ENCODE assay signal across 8 cellular contexts in the genomic region with DNA sequence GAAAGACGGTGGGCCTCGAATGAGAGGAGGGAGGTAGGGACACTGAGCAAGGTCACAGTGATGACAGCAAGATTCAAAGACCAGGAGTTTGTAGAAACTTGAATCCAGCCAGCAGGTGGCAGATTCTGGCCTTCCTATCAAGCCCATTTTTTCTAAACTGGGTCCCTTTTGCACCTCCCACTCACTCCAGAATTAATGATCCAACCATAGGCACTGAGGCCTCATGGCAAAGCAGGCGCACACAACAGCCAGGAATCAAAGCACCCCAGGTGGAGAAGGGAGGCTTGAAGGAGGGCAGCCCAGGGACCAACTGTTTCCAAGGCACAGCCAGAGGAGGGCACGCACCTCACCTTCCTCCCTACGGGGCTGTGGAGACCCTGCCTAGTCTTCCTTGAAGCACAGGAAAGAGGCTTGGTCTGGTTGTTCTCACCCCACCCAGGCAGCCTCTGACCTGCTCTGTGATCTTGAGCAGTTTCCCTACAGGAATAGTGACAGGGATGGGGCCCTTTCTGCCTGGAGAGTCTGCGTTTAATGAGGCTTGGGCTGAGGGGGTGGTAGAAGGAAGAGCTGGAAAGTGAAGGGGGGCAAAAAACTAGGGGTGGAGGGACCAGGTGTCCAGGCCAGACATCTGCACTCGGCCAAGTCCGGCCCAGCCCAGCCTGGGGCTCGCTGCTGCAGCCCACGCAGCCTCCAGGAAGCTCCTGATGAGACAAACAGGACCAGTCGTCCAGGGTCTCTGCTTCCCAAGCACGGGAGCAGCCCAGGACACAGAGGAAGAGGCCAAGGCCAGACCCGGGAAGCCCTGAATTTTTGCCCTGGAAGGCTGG.
DNase-seq lines count a peak whose midpoint lies in the region; ATAC-seq and TF ChIP-seq lines count a peak whose summit lies in the region.

No MANE protein-coding gene starts in this region.

- H3K9me3 Mint-ChIP-seq in MCF 10A (ENCODE audit: unreplicated experiment) = no peaks in the 10 kb centered on the region

- peak; percentile 61 for TF ChIP-seq CTCF in MCF 10A (IDR thresholded peaks at IDR 0.05; ENCODE audit: unreplicated experiment)

- no peak overlapping the region for H3K27ac Mint-ChIP-seq in MCF 10A (ENCODE audit: low read depth, unreplicated experiment)

- no peak overlapping the region for H3K4me3 Mint-ChIP-seq in MCF 10A (ENCODE audit: unreplicated experiment)

- ATAC-seq in GM21447 (IDR thresholded peaks at IDR 0.05; ENCODE audit: unreplicated experiment) = no peak

- peaks cover 7% of the 10 kb centered on the region for H3K36me3 Mint-ChIP-seq in MCF 10A (ENCODE audit: insufficient read depth, unreplicated experiment)

- intact Hi-C loops in MCF 10A (cut with micrococcal nuclease) = loop anchor here (1.0 kb wide), 2 partner anchors 99 to 145 kb away; no protein-coding TSS in a partner anchor
- intact Hi-C loops in posterior vena cava (cut with DNase I) = loop anchor here in 1 of 2 donors (5.0 kb wide), 1 partner anchor 147 kb away; no protein-coding TSS in a partner anchor

- H3K27me3 Mint-ChIP-seq in MCF 10A (ENCODE audit: insufficient read depth, unreplicated experiment) = no peaks in the 10 kb centered on the region

- BruUV-seq in MCF 10A (replicated peaks; lab: Mats Ljungman, UMichigan) = no TSS peak

- CTCF ChIA-PET in MCF 10A (lab: Yijun Ruan, JAX) = interaction anchor here (0.6 to 2.0 kb wide), 15 partner anchors 10 to 221 kb away, joined by 3 to 20 read pairs (median 4); no protein-coding TSS in a partner anchor

- H3K4me1 Mint-ChIP-seq in MCF 10A (ENCODE audit: insufficient read depth, unreplicated experiment) = no peaks in the 10 kb centered on the region

- POLR2A ChIA-PET in MCF 10A (lab: Yijun Ruan, JAX) = interaction anchor here (1.6 kb wide), 1 partner anchor 146 kb away, joined by 5 read pairs; no protein-coding TSS in a partner anchor

- DNase-seq in A172 (ENCODE audit: low spot score) (peak; percentile 16), ELF-1 (ENCODE audit: low read depth, low spot score) (peak; percentile 74), NCI-H526 (lab: John Stamatoyannopoulos, UW) (peak; percentile 4 to 66), MCF 10A (ENCODE audit: unreplicated experiment) (peak; percentile 53), iris pigment epithelial cell (ENCODE audit: low read depth) (peak; percentile 42), posterior vena cava (ENCODE audit: low spot score) (no peak)
- peak; percentile 6 for DNase-seq in stimulated activated CD4-positive, alpha-beta T cell treated with anti-CD3 and anti-CD28 coated beads, Interleukin-4, amount 100 ng/mL, for 1 hour
